In the genomic region with DNA sequence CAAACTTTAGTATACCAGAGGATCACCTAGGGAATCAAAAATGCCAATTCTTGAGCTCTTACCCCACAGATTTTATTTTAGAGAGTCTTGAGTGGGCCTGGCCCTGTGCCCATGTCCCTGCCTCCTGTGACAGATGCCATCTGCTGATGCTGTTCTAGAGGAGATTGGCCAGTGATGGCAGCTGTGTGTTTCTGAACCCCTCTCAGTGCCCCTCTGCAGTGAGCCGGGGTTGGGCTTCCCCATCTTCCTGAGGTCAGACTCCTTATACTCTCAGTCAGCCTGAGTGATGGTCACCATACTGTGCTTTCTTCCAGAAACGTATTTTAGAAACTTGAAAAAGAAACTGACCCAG, we compare ENCODE assay signal across 26 cellular contexts. TPM values are rescaled to one million over a fixed set of nuclear protein-coding genes. Genes with fewer than 3 reads are reported as not detected.
DNase-seq lines count a peak whose midpoint lies in the region; ATAC-seq and TF ChIP-seq lines count a peak whose summit lies in the region.
"Had no signal": no experiment of that assay in that cellular context is flagged by ENCODE, and none has a peak within 500 bp of the region (broad histone marks: within the 10 kb centered on the region; RNA-seq: fewer than 3 reads in every experiment).

No MANE protein-coding gene starts in this region.

- POLR2A ChIA-PET in AG04450 (lab: Yijun Ruan, JAX): no interaction called here

- TF ChIP-seq POLR2A in gastrocnemius medialis (IDR thresholded peaks at IDR 0.05): no peak

- H3K27ac Mint-ChIP-seq in T-helper 17 cell: peak overlapping the region; percentile 29
- H3K27ac Mint-ChIP-seq: CD8-positive, alpha-beta memory T cell; T-helper 2 cell treated with Interferon-gamma antibody and Interleukin-4, amounts not matched to agents 5 μg/mL and 100 μg/mL, for 36 hours; WTC11 had no signal

- H3K4me3 Mint-ChIP-seq in T-helper 17 cell: no peak overlapping the region
- H3K4me3 Mint-ChIP-seq: central memory CD8-positive, alpha-beta T cell; T-helper 2 cell treated with Interferon-gamma antibody and Interleukin-4, amounts not matched to agents 5 μg/mL and 100 μg/mL, for 36 hours; WTC11 had no signal

- H3K4me1 ChIP-seq in foreskin keratinocyte (peaks cover 11% of the 10 kb centered on the region), gastrocnemius medialis (peaks cover 1 to 3% of the 10 kb centered on the region in 2 donors)

- TF ChIP-seq CTCF in AG04450 (IDR thresholded peaks at IDR 0.05; ENCODE audit: low read depth, low read length) (no peak), foreskin keratinocyte (conservative IDR thresholded peaks at IDR 0.05) (no peak), gastrocnemius medialis (IDR thresholded peaks at IDR 0.05 in 4 of 5, conservative IDR thresholded peaks at IDR 0.05 in 1 of 5) (no peak)

- DNase-seq in AG04450 (ENCODE audit: low read depth, low spot score) (no peak), NCI-H1694 (lab: John Stamatoyannopoulos, UW) (peak; percentile 66), T-helper 17 cell (no peak), foreskin keratinocyte (no peak), NCI-H526 (lab: John Stamatoyannopoulos, UW) (no peak), gastrocnemius medialis (no peak), A172 (ENCODE audit: low spot score) (no peak)
- DNase-seq: activated CD4-positive, alpha-beta T cell treated with anti-CD3 and anti-CD28 coated beads, Interleukin-2, amount 50 U/mL, for 48 hours; activated naive CD4-positive, alpha-beta T cell treated with Interleukin-2 at 50 U/mL for 16 hours; activated T-cell treated with anti-CD3 and anti-CD28 coated beads for 4 hours; CD8-positive, alpha-beta memory T cell; DMS53; MV-4-11; NK-92 treated with Interleukin-12 subunit alpha and Interleukin-12 subunit beta, amount 100 ng/mL, for 24 hours; nucleus accumbens; Peyer's patch; stimulated activated CD4-positive, alpha-beta T cell treated with anti-CD3 and anti-CD28 coated beads, Interleukin-2, amount 100 ng/mL, for 48 hours; stimulated activated naive CD4-positive, alpha-beta T cell treated with Interleukin-2 at 50 U/mL for 16 hours had no signal

- CTCF ChIA-PET in AG04450 (lab: Charles Lee): interaction anchor here (1.8 kb wide), 1 partner anchor 40 kb away, joined by 5 read pairs; no protein-coding TSS in a partner anchor

- H3K27ac ChIP-seq in AG04450 (ENCODE audit: low read depth, low read length): peak overlapping the region; percentile 84
- peak overlapping the region; percentile 22 for H3K27ac ChIP-seq in foreskin keratinocyte
- no peak overlapping the region for H3K27ac ChIP-seq in gastrocnemius medialis
- H3K27ac ChIP-seq: gastroesophageal sphincter, KMS-11, tibial nerve had no signal

- intact Hi-C loops in gastrocnemius medialis (cut with DNase I; ENCODE audit: low total_unique reads): no loop called here

- H3K9me3 ChIP-seq in AG04450 (ENCODE audit: control insufficient read depth, insufficient read depth, low read length): no peaks in the 10 kb centered on the region
- H3K9me3 ChIP-seq in T-helper 17 cell (ENCODE audit: control insufficient read depth, low read length, poor library complexity, severe bottlenecking): no peaks in the 10 kb centered on the region
- H3K9me3 ChIP-seq in gastrocnemius medialis: no peaks in the 10 kb centered on the region
- H3K9me3 ChIP-seq: gastroesophageal sphincter, Peyer's patch, tibial nerve had no signal

- peaks cover 0 to 40% of the 10 kb centered on the region in 2 donors for H3K36me3 ChIP-seq in gastrocnemius medialis

- peaks cover 29% of the 10 kb centered on the region for H3K36me3 Mint-ChIP-seq in T-helper 17 cell (ENCODE audit: low read depth)

- peaks cover 20% of the 10 kb centered on the region for H3K4me1 Mint-ChIP-seq in T-helper 17 cell

- ATAC-seq in T-helper 17 cell (no peak), foreskin keratinocyte (no peak), HG03039 (IDR thresholded peaks at IDR 0.05; ENCODE audit: unreplicated experiment) (no peak), gastrocnemius medialis (no peak)
- ATAC-seq: gastroesophageal sphincter, GM12878, WTC11 had no signal

- in situ Hi-C loops in gastrocnemius medialis (cut with MboI; ENCODE audit: low sequenced_read_pairs in 4 of 4): no loop called here

- H3K4me3 ChIP-seq in AG04450 (ENCODE audit: low read depth, low read length): peak overlapping the region; percentile 5; the same call in 1 of the 2 replicates
- no peak overlapping the region for H3K4me3 ChIP-seq in gastrocnemius medialis
- H3K4me3 ChIP-seq: gastroesophageal sphincter, GM12878, Peyer's patch, tibial nerve had no signal

- no peaks in the 10 kb centered on the region for H3K27me3 Mint-ChIP-seq in T-helper 17 cell
- H3K27me3 Mint-ChIP-seq: CD8-positive, alpha-beta memory T cell; central memory CD8-positive, alpha-beta T cell had no signal

- H3K27me3 ChIP-seq in AG04450 (ENCODE audit: control insufficient read depth, insufficient read depth, low read length): no peaks in the 10 kb centered on the region
- no peaks in the 10 kb centered on the region for H3K27me3 ChIP-seq in foreskin keratinocyte
- H3K27me3 ChIP-seq in gastrocnemius medialis: no peaks in the 10 kb centered on the region
- H3K27me3 ChIP-seq: gastroesophageal sphincter, Peyer's patch, tibial nerve had no signal

RNA-seq across cellular contexts. Expression of gene PTCD2, which starts 6.1 kb away (rescaled TPM):
- polyA plus RNA-seq in AG04450 (2011; rRNA removed) (9.8 and 13.9 TPM in 2 replicates), foreskin keratinocyte (6.3 and 7.6 TPM in 2 replicates)
- 9.8 and 11.5 TPM in 2 replicates for polyA minus RNA-seq in AG04450 (2011; rRNA and poly(A)+ RNA removed)
- total RNA-seq in T-helper 17 cell (1 to 10 TPM; 4.0 to 5.9 TPM), foreskin keratinocyte (10.3 and 10.8 TPM in 2 replicates), gastrocnemius medialis (10 to 100 TPM in 1 of 4 donors, 1 to 10 TPM in 3; 6.7 to 13.2 (median 9.5) TPM)
- total RNA-seq in A172 (2014; rRNA removed; shearing (Covaris generic)): 17.3 and 21.2 TPM in 2 replicates

RNA-seq across cellular contexts. Expression of gene MRPS27, which starts 6.2 kb away (rescaled TPM):
- polyA plus RNA-seq in AG04450 (2011; rRNA removed) (87.5 and 98.3 TPM in 2 replicates), foreskin keratinocyte (45.1 and 51.7 TPM in 2 replicates)
- 91.9 and 105 TPM in 2 replicates for polyA minus RNA-seq in AG04450 (2011; rRNA and poly(A)+ RNA removed)
- total RNA-seq in T-helper 17 cell (10 to 100 TPM; 37.8 to 39.3 TPM), foreskin keratinocyte (77.0 and 77.9 TPM in 2 replicates), gastrocnemius medialis (10 to 100 TPM; 33.2 to 74.9 (median 62.3) TPM)
- total RNA-seq in A172 (2014; rRNA removed; shearing (Covaris generic)): 84.1 and 94.9 TPM in 2 replicates

Comparison
In these comparisons a context has a peak if more than half of its experiments do, and no peak if none do; other contexts are left out.
1. H3K27ac ChIP-seq: peak in AG04450 (single experiment) and foreskin keratinocyte (single experiment); none in gastrocnemius medialis (0 of 4).